In genomic region chr11:59151761-59152160, GRCh38 we compare ENCODE assay signal across 14 cellular contexts. TPM values are rescaled to one million over a fixed set of nuclear protein-coding genes. Genes with fewer than 3 reads are reported as not detected.
DNase-seq lines count a peak whose midpoint lies in the region; ATAC-seq and TF ChIP-seq lines count a peak whose summit lies in the region.
"Had no signal": no experiment of that assay in that cellular context is flagged by ENCODE, and none has a peak within 500 bp of the region (broad histone marks: within the 10 kb centered on the region; RNA-seq: fewer than 3 reads in every experiment).

No MANE protein-coding gene starts in this region.

- TF ChIP-seq CTCF in neutrophil (IDR thresholded peaks at IDR 0.05) = no peak

- peaks cover 0 to under 1% of the 10 kb centered on the region in 2 experiments for H3K4me1 ChIP-seq in neutrophil (ENCODE audit: control insufficient read depth in 1 of 2, insufficient read depth in 1 of 2, low read depth in 1 of 2, low read length in 1 of 2)

- DNase-seq in activated CD4-positive, alpha-beta T cell treated with anti-CD3 and anti-CD28 coated beads, Interleukin-2, amount 10 ng/mL, durations not matched to agents 7 days and 5 days = no peak
- no peak for DNase-seq in activated CD4-positive, alpha-beta T cell treated with anti-CD3 and anti-CD28 coated beads for 4 hours
- DNase-seq in KBM-7 (no peak), SW480 (ENCODE audit: low spot score) (no peak), H4 (ENCODE audit: low spot score) (no peak)
- DNase-seq: ACHN; activated effector memory CD4-positive, alpha-beta T cell treated with Interleukin-2 at 50 U/mL for 16 hours; dermis blood vessel endothelial cell; hippocampal formation; NCI-H510A had no signal

- peaks cover 71% of the 10 kb centered on the region for H3K36me3 Mint-ChIP-seq in activated CD4-positive, alpha-beta T cell treated with anti-CD3 and anti-CD28 coated beads, Interleukin-2, amount 10 ng/mL, durations not matched to agents 7 days and 5 days (ENCODE audit: low read depth)

- peaks cover 43% of the 10 kb centered on the region for H3K36me3 ChIP-seq in neutrophil

- no peaks in the 10 kb centered on the region for H3K9me3 Mint-ChIP-seq in activated CD4-positive, alpha-beta T cell treated with anti-CD3 and anti-CD28 coated beads, Interleukin-2, amount 10 ng/mL, durations not matched to agents 7 days and 5 days

- H3K4me1 Mint-ChIP-seq in activated CD4-positive, alpha-beta T cell treated with anti-CD3 and anti-CD28 coated beads, Interleukin-2, amount 10 ng/mL, durations not matched to agents 7 days and 5 days = peaks cover 62% of the 10 kb centered on the region

- H3K27me3 ChIP-seq in neutrophil = no peaks in the 10 kb centered on the region

- no peak overlapping the region for H3K4me3 ChIP-seq in neutrophil (ENCODE audit: low read depth in 1 of 2, low read length in 1 of 2)

- in situ Hi-C loops in KBM-7 (cut with MboI; ENCODE audit: low pct_unique_long_range_greater_than_20kb, low sequenced_read_pairs) = no loop called here

- POLR2A ChIA-PET in activated CD4-positive, alpha-beta T cell treated with anti-CD3 and anti-CD28 coated beads, Interleukin-2, amount 10 ng/mL, durations not matched to agents 7 days and 5 days (lab: Charles Lee) = interaction anchor here (1.7 kb wide), 1 partner anchor 9 kb away, joined by 9 read pairs; the partner anchor contains the start of gene FAM111A

- peak overlapping the region; percentile 55 for H3K4me3 Mint-ChIP-seq in activated CD4-positive, alpha-beta T cell treated with anti-CD3 and anti-CD28 coated beads, Interleukin-2, amount 10 ng/mL, durations not matched to agents 7 days and 5 days

- H3K27ac ChIP-seq in neutrophil = peak overlapping the region; percentile 22

- H3K27ac Mint-ChIP-seq in activated CD4-positive, alpha-beta T cell treated with anti-CD3 and anti-CD28 coated beads, Interleukin-2, amount 10 ng/mL, durations not matched to agents 7 days and 5 days = peak overlapping the region; percentile 84

- peak; percentile 51 for ATAC-seq in GM21717 (IDR thresholded peaks at IDR 0.05; ENCODE audit: unreplicated experiment)
- peak; percentile 58 for ATAC-seq in HG03439 (IDR thresholded peaks at IDR 0.05; ENCODE audit: unreplicated experiment)

- H3K27me3 Mint-ChIP-seq in activated CD4-positive, alpha-beta T cell treated with anti-CD3 and anti-CD28 coated beads, Interleukin-2, amount 10 ng/mL, durations not matched to agents 7 days and 5 days = no peaks in the 10 kb centered on the region

- CTCF ChIA-PET in activated CD4-positive, alpha-beta T cell treated with anti-CD3 and anti-CD28 coated beads, Interleukin-2, amount 10 ng/mL, durations not matched to agents 7 days and 5 days (lab: Charles Lee) = interaction anchor here (1.2 to 2.4 kb wide), 3 partner anchors 11 to 20 kb away, joined by 3 to 9 read pairs (median 4); partner anchors contain the start of gene DTX4

- no peaks in the 10 kb centered on the region for H3K9me3 ChIP-seq in neutrophil

RNA-seq across cellular contexts. Expression of gene FAM111A, which starts 9.1 kb away (rescaled TPM):
- total RNA-seq in activated CD4-positive, alpha-beta T cell treated with anti-CD3 and anti-CD28 coated beads, Interleukin-2, amount 10 ng/mL, durations not matched to agents 7 days and 5 days = 100 to 1,000 TPM; 208 to 258 TPM
- total RNA-seq in H4 (2014; rRNA removed; shearing (Covaris generic)) = 84.4 and 95.2 TPM in 2 replicates

RNA-seq across cellular contexts. Expression of gene DTX4, which starts 20.2 kb away (rescaled TPM):
- under 1 TPM; 0.62 to 0.69 TPM for total RNA-seq in activated CD4-positive, alpha-beta T cell treated with anti-CD3 and anti-CD28 coated beads, Interleukin-2, amount 10 ng/mL, durations not matched to agents 7 days and 5 days
- total RNA-seq in H4 (2014; rRNA removed; shearing (Covaris generic)) = 0.58 and 1.6 TPM in 2 replicates

RNA-seq across cellular contexts. Expression of gene FAM111B, which starts 44.7 kb away (rescaled TPM):
- 100 to 1,000 TPM in 1 of 2 experiments, 10 to 100 TPM in 1; 95.8 to 106 TPM for total RNA-seq in activated CD4-positive, alpha-beta T cell treated with anti-CD3 and anti-CD28 coated beads, Interleukin-2, amount 10 ng/mL, durations not matched to agents 7 days and 5 days
- total RNA-seq in H4 (2014; rRNA removed; shearing (Covaris generic)) = 19.9 and 29.0 TPM in 2 replicates
- total RNA-seq: G401 had no signal
